ENCODE assay signal across 8 cellular contexts in genomic region chr1:114510235-114511047, GRCh38. TPM values are rescaled to one million over a fixed set of nuclear protein-coding genes. Genes with fewer than 3 reads are reported as not detected.
DNase-seq lines count a peak whose midpoint lies in the region; ATAC-seq and TF ChIP-seq lines count a peak whose summit lies in the region.

No MANE protein-coding gene starts in this region.

- H3K27me3 ChIP-seq in endodermal cell (ENCODE audit: control insufficient read depth, insufficient read depth, low read length, poor library complexity, severe bottlenecking): peaks cover 8% of the 10 kb centered on the region

- H3K9ac ChIP-seq in endodermal cell (ENCODE audit: extremely low read depth, low read length, poor library complexity, severe bottlenecking): peak overlapping the region; percentile 80

- no peaks in the 10 kb centered on the region for H3K4me1 ChIP-seq in endodermal cell (ENCODE audit: control insufficient read depth, insufficient read depth, low read length)
- peaks cover 26% of the 10 kb centered on the region for H3K4me1 ChIP-seq in mucosa of descending colon (ENCODE audit: low read depth)

- H3K4me3 ChIP-seq in endodermal cell (ENCODE audit: low read length) (peak overlapping the region; percentile 91), mucosa of descending colon (peak overlapping the region; percentile 99)

- H3K4me1 Mint-ChIP-seq in endodermal cell: peaks cover 27% of the 10 kb centered on the region

- peak overlapping the region; percentile 63 for H3K27ac Mint-ChIP-seq in endodermal cell

- H3K27ac ChIP-seq in endodermal cell (ENCODE audit: low read depth, low read length): peak overlapping the region; percentile 93

- H3K9me3 ChIP-seq in endodermal cell (ENCODE audit: control insufficient read depth, low read length): no peaks in the 10 kb centered on the region
- no peaks in the 10 kb centered on the region for H3K9me3 ChIP-seq in mucosa of descending colon

- peaks cover 21% of the 10 kb centered on the region for H3K27me3 Mint-ChIP-seq in endodermal cell (ENCODE audit: insufficient read depth)

- peak; percentile 63 for ATAC-seq in HG02759 (IDR thresholded peaks at IDR 0.05; ENCODE audit: unreplicated experiment)
- ATAC-seq in mucosa of descending colon: peak; percentile 76

- TF ChIP-seq CTCF in endodermal cell (conservative IDR thresholded peaks at IDR 0.05): no peak
- TF ChIP-seq CTCF in mucosa of descending colon (IDR thresholded peaks at IDR 0.05): no peak

- peaks cover 15% of the 10 kb centered on the region for H3K36me3 Mint-ChIP-seq in endodermal cell (ENCODE audit: low read depth)

- H3K36me3 ChIP-seq in endodermal cell (ENCODE audit: control insufficient read depth, insufficient read depth, low read length): peaks cover 16% of the 10 kb centered on the region
- no peaks in the 10 kb centered on the region for H3K36me3 ChIP-seq in mucosa of descending colon (ENCODE audit: low read depth)

- intact Hi-C loops in mucosa of descending colon (cut with DNase I, micrococcal nuclease): no loop called here

- DNase-seq in NCI-H2171 treated with DMSO at 0.1 percent for 48 hours (lab: John Stamatoyannopoulos, UW) (peak; percentile 30), NCI-H2171 (lab: John Stamatoyannopoulos, UW) (no peak), NCI-H1092 treated with DMSO at 0.1 percent for 48 hours (lab: John Stamatoyannopoulos, UW) (peak; percentile 37), endodermal cell (peak; percentile 79), mucosa of descending colon (peak; percentile 50 to 79 (median 72))
- peak; percentile 26 to 28 for DNase-seq in activated CD4-positive, alpha-beta T cell treated with anti-CD3 and anti-CD28 coated beads, Interleukin-2, amount 50 U/mL, for 4 hours
- peak; percentile 57 for DNase-seq in stimulated activated naive CD4-positive, alpha-beta T cell treated with Interleukin-2 at 50 U/mL for 16 hours (lab: John Stamatoyannopoulos, UW)

- WGBS in endodermal cell (ENCODE audit: insufficient coverage in 1 of 2, insufficient read length in 1 of 2), 2 experiments: 0% methylated on average over 18 to 75 of the region's 75 CpGs

- peak overlapping the region; percentile 91 for H3K4me3 Mint-ChIP-seq in endodermal cell

- no peaks in the 10 kb centered on the region for H3K9me3 Mint-ChIP-seq in endodermal cell

RNA-seq across cellular contexts. Expression of gene TRIM33, which starts 0.6 kb away (rescaled TPM):
- 10 to 100 TPM; 47.2 to 50.6 TPM for total RNA-seq in endodermal cell
- 35.8 TPM for polyA plus RNA-seq in endodermal cell (2013, experiment 1 of 2)
- 35.1 TPM for polyA plus RNA-seq in endodermal cell (2013, experiment 2 of 2)
- 10 to 100 TPM; 28.6 to 38.1 (median 35.5) TPM for total RNA-seq in mucosa of descending colon
